In the genomic region with DNA sequence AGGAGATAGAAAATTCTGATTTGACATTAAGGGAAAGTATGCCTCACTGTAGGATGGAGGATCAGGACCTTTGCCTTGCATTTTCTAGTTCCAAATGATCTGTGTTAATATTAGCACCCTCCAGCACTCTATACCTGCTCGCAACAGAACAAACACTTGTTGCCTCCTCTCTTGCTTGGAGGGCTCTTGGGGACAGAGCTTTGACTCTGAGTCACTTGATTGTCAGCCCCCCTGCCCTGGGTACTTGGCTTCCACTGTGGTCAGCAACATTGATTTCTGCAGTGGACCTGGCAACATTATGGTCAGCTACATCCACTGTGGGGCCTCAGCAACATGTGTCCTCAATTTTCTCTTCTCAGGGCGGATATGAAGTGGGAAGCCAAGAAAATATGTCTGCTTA, we compare ENCODE assay signal across 22 cellular contexts.
DNase-seq lines count a peak whose midpoint lies in the region; TF ChIP-seq lines count a peak whose summit lies in the region.
"Had no signal": no experiment of that assay in that cellular context is flagged by ENCODE, and none has a peak within 500 bp of the region (broad histone marks: within the 10 kb centered on the region; RNA-seq: fewer than 3 reads in every experiment).

No MANE protein-coding gene starts in this region.

- H3K79me1 ChIP-seq in mesenchymal stem cell (replicated peaks; ENCODE audit: low read length, poor library complexity, severe bottlenecking) (no peaks in the 10 kb centered on the region), trophoblast cell (ENCODE audit: low read length) (peaks cover 2% of the 10 kb centered on the region)

- no peak overlapping the region for H4K12ac ChIP-seq in trophoblast cell (ENCODE audit: low read depth, low read length)

- peak overlapping the region; percentile 92 for H2BK15ac ChIP-seq in mesenchymal stem cell (ENCODE audit: low read depth, poor library complexity, severe bottlenecking)

- H3K4ac ChIP-seq in mesenchymal stem cell (ENCODE audit: low read depth in 1 of 2, low read length in 2 of 2) (peak overlapping the region in 1 of 2 experiments; percentile 10), trophoblast cell (ENCODE audit: low read depth, low read length) (no peak overlapping the region)

- no peaks in the 10 kb centered on the region for H3K36me3 Mint-ChIP-seq in nephron progenitor cell (ENCODE audit: low read depth)

- peak overlapping the region; percentile 34 to 100 for H2BK12ac ChIP-seq in mesenchymal stem cell (ENCODE audit: low read length in 2 of 2)
- H2BK12ac ChIP-seq in trophoblast cell (ENCODE audit: low read length) = peak overlapping the region; percentile 73

- H3K27me3 Mint-ChIP-seq in nephron progenitor cell (ENCODE audit: low read depth, poor library complexity) = peaks cover 7% of the 10 kb centered on the region

- no peaks in the 10 kb centered on the region for H3K79me2 ChIP-seq in trophoblast cell (ENCODE audit: control insufficient read depth, insufficient read depth, low read length, poor library complexity)

- 100% methylated on average over 1 of the region's 2 CpGs for WGBS in mesenchymal stem cell
- no CpG with 5 or more reads among the region's 2 CpGs for WGBS in trophoblast cell (ENCODE audit: extremely low coverage, insufficient coverage, insufficient read length)

- no peak overlapping the region for H3K4me3 ChIP-seq in adipocyte (ENCODE audit: low read length)
- no peak overlapping the region for H3K4me3 ChIP-seq in mesenchymal stem cell (ENCODE audit: insufficient read depth in 1 of 2, low read depth in 1 of 2, low read length in 2 of 2)
- H3K4me3 ChIP-seq in trophoblast cell (ENCODE audit: low read depth, low read length) = no peak overlapping the region

- H3K9ac ChIP-seq in adipocyte (ENCODE audit: low read length) (no peak overlapping the region), mesenchymal stem cell (ENCODE audit: low read length) (no peak overlapping the region), trophoblast cell (ENCODE audit: low read length) (no peak overlapping the region)

- peaks cover 4% of the 10 kb centered on the region for H3K9me3 Mint-ChIP-seq in nephron progenitor cell

- H4K8ac ChIP-seq in mesenchymal stem cell (ENCODE audit: low read length) (no peak overlapping the region), trophoblast cell (ENCODE audit: low read depth, low read length) (no peak overlapping the region)

- H2BK5ac ChIP-seq in mesenchymal stem cell (ENCODE audit: low read depth, low read length, poor library complexity, severe bottlenecking) = no peak overlapping the region
- no peak overlapping the region for H2BK5ac ChIP-seq in trophoblast cell (ENCODE audit: low read depth, low read length, poor library complexity)

- H3K27me3 ChIP-seq in adipocyte (replicated peaks; ENCODE audit: control insufficient read depth, insufficient read depth, low read length) = no peaks in the 10 kb centered on the region
- H3K27me3 ChIP-seq in mesenchymal stem cell (ENCODE audit: control insufficient read depth in 1 of 2, insufficient read depth in 1 of 2, low read length in 2 of 2) = no peaks in the 10 kb centered on the region
- H3K27me3 ChIP-seq in trophoblast cell (ENCODE audit: insufficient read depth, low read length) = no peaks in the 10 kb centered on the region
- H3K27me3 ChIP-seq: BE2C had no signal

- H3K4me3 Mint-ChIP-seq in nephron progenitor cell = no peak overlapping the region

- H3K4me1 ChIP-seq in adipocyte (ENCODE audit: control insufficient read depth, insufficient read depth, low read length) (peaks cover 44% of the 10 kb centered on the region), mesenchymal stem cell (ENCODE audit: control insufficient read depth, insufficient read depth, low read depth, low read length) (no peaks in the 10 kb centered on the region), trophoblast cell (ENCODE audit: control insufficient read depth in 1 of 2, insufficient read depth in 2 of 2, low read length in 2 of 2) (peaks cover 0 to 2% of the 10 kb centered on the region in 2 experiments)

- no peak overlapping the region for H3K4me2 ChIP-seq in mesenchymal stem cell (ENCODE audit: low read length, poor library complexity, severe bottlenecking)
- H3K4me2 ChIP-seq in trophoblast cell (ENCODE audit: low read length) = no peak overlapping the region

- DNase-seq in adipocyte (ENCODE audit: low read depth) (peak; percentile 10), mesenchymal stem cell (no peak), trophoblast cell (no peak), caudate nucleus (lab: John Stamatoyannopoulos, UW) (no peak), nephron progenitor cell (no peak), NCI-H748 treated with DMSO at 0.1 percent for 48 hours (lab: John Stamatoyannopoulos, UW) (no peak)
- DNase-seq in stimulated activated naive CD4-positive, alpha-beta T cell (lab: John Stamatoyannopoulos, UW) = no peak
- DNase-seq: 8988T, ACHN, BE2C, GOT3, HCEC 1CT, KBM-7, MV-4-11, NCI-H1105, NCI-H146, NCI-H1930, NCI-H2107, NCI-H526 treated with DMSO at 0.1 percent for 48 hours, SHP77 had no signal

- H3K4me1 Mint-ChIP-seq in nephron progenitor cell = peaks cover 33% of the 10 kb centered on the region

- H3K36me3 ChIP-seq in adipocyte (ENCODE audit: control insufficient read depth, insufficient read depth, low read length, severe bottlenecking) (no peaks in the 10 kb centered on the region), mesenchymal stem cell (ENCODE audit: control insufficient read depth in 1 of 2, insufficient read depth in 2 of 2, low read depth in 1 of 2, low read length in 2 of 2) (no peaks in the 10 kb centered on the region), trophoblast cell (ENCODE audit: control insufficient read depth in 1 of 2, insufficient read depth in 2 of 2, low read length in 2 of 2) (no peaks in the 10 kb centered on the region)
- H3K36me3 ChIP-seq: BE2C had no signal

- H3K9me3 ChIP-seq in adipocyte (ENCODE audit: control insufficient read depth, low read length) (no peaks in the 10 kb centered on the region), mesenchymal stem cell (ENCODE audit: control insufficient read depth, low read length) (no peaks in the 10 kb centered on the region), trophoblast cell (ENCODE audit: insufficient read depth, low read depth, low read length) (no peaks in the 10 kb centered on the region)
- H3K9me3 ChIP-seq: BE2C had no signal

- H4K91ac ChIP-seq in mesenchymal stem cell (ENCODE audit: low read length) (peak overlapping the region; percentile 14), trophoblast cell (ENCODE audit: low read depth, low read length) (peak overlapping the region; percentile 51)

- H2BK120ac ChIP-seq in mesenchymal stem cell (ENCODE audit: low read depth, low read length) (peak overlapping the region; percentile 39), trophoblast cell (ENCODE audit: insufficient read depth, low read length, poor library complexity) (peak overlapping the region; percentile 68)

- H3K18ac ChIP-seq in mesenchymal stem cell (ENCODE audit: low read depth in 1 of 2, low read length in 2 of 2) (peak overlapping the region; percentile 13 to 97), trophoblast cell (ENCODE audit: low read length) (no peak overlapping the region)

- H3K23ac ChIP-seq in mesenchymal stem cell (ENCODE audit: low read length in 2 of 2) = no peak overlapping the region
- no peak overlapping the region for H3K23ac ChIP-seq in trophoblast cell (ENCODE audit: low read length)

- no peak for TF ChIP-seq CTCF in C4-2B (conservative IDR thresholded peaks at IDR 0.05)
- TF ChIP-seq CTCF in nephron progenitor cell (IDR thresholded peaks at IDR 0.05) = no peak

- H3K27ac ChIP-seq in C4-2B (peak overlapping the region; percentile 12; the same call in 1 of the 2 replicates), mesenchymal stem cell (ENCODE audit: low read length, poor library complexity, severe bottlenecking) (no peak overlapping the region), trophoblast cell (ENCODE audit: low read depth, low read length) (no peak overlapping the region), caudate nucleus (ENCODE audit: low read depth, low read length) (no peak overlapping the region)
- H3K27ac ChIP-seq: RWPE1 had no signal

- H3K14ac ChIP-seq in mesenchymal stem cell (ENCODE audit: low read length in 2 of 2) = no peak overlapping the region
- no peak overlapping the region for H3K14ac ChIP-seq in trophoblast cell (ENCODE audit: low read length)

- no peak overlapping the region for H2AK5ac ChIP-seq in mesenchymal stem cell (ENCODE audit: low read length, severe bottlenecking)
- H2AK5ac ChIP-seq in trophoblast cell (ENCODE audit: low read length) = peak overlapping the region; percentile 7

- H3K27ac Mint-ChIP-seq in nephron progenitor cell = no peak overlapping the region

- no peak overlapping the region for H2AFZ ChIP-seq in mesenchymal stem cell (ENCODE audit: low read depth, low read length)
- H2AFZ ChIP-seq in trophoblast cell (ENCODE audit: insufficient read depth, low read length, poor library complexity) = no peak overlapping the region
